In the genomic region with DNA sequence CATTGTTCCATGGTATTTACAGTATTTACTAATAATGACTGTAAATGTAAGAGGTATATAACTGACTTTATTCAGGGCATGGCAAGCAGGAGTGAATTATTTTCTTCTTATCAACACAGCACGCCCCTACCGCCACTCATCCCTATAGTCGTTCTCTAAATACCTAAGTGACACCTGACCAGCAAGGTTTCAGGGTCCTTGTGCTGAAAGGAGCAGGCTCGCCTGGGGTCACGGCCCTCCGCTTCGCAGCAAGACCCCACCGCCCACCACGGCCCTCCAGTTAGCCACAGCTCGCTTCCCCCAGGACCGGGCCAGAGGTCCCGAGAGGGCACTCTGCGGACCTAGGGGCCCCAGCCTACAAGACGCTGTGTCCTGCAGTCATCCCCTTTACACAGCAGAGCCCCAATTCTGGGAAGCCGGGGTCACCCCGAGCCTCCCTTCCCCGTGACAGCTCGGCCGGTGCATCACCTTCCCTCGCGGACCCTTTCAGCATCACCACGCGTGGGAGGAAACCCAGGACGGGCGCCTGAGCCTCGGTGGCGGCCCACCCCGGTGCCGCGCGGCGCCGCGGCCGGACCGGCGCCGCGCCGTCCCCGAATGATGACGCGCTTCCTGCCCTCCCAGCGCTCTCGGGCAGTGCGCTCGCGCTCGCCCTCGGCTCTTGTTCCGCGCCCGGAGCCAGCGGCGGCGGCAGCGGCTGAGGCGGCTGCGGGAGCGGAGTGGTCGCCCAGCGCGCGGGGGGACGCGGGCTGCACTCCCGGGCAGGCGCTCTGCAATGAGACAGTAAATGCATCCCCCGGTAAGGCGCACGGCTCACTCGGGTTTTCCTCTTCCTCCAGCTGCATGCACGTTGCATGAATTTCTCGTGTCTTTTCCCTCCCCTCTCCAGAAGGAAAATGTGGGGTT, we compare ENCODE assay signal across 8 cellular contexts. TPM values are rescaled to one million over a fixed set of nuclear protein-coding genes. Genes with fewer than 3 reads are reported as not detected.
DNase-seq lines count a peak whose midpoint lies in the region; ATAC-seq and TF ChIP-seq lines count a peak whose summit lies in the region.

TLN2 (plus strand) TSS at position 664 of the 906 bp plus-strand sequence.

- CTCF ChIA-PET in SK-N-SH (lab: Yijun Ruan, JAX): interaction anchor here (1.0 to 3.7 kb wide), 12 partner anchors 15 to 352 kb away, joined by 3 to 33 read pairs (median 4); no protein-coding TSS in a partner anchor

- H3K9me2 ChIP-seq in SK-N-SH: no peaks in the 10 kb centered on the region

- peak; percentile 1; the same call in 1 of the 2 replicates for TF ChIP-seq RAD21 in SK-N-SH (IDR thresholded peaks at IDR 0.05; ENCODE audit: low read length)

- H3K27me3 ChIP-seq in SK-N-SH (ENCODE audit: insufficient read depth) (no peaks in the 10 kb centered on the region), upper lobe of right lung (no peaks in the 10 kb centered on the region)

- no peaks in the 10 kb centered on the region for H3K36me3 ChIP-seq in SK-N-SH (replicated peaks in 1 of 2; ENCODE audit: control insufficient read depth in 1 of 2, insufficient read depth in 2 of 2, low read length in 1 of 2)
- no peaks in the 10 kb centered on the region for H3K36me3 ChIP-seq in upper lobe of right lung

- H3K4me1 Mint-ChIP-seq in activated naive CD8-positive, alpha-beta T cell treated with anti-CD3 and anti-CD28 coated beads for 36 hours: peaks cover 18% of the 10 kb centered on the region
- peaks cover 18% of the 10 kb centered on the region for H3K4me1 Mint-ChIP-seq in osteocyte (ENCODE audit: unreplicated experiment)

- no peak for TF ChIP-seq CTCF in SK-N-SH (IDR thresholded peaks at IDR 0.05)
- no peak for TF ChIP-seq CTCF in osteocyte (IDR thresholded peaks at IDR 0.05)
- TF ChIP-seq CTCF in upper lobe of right lung (IDR thresholded peaks at IDR 0.05): no peak

- peaks cover 55% of the 10 kb centered on the region for H3K79me2 ChIP-seq in SK-N-SH (ENCODE audit: insufficient read depth)

- TF ChIP-seq EP300 in SK-N-SH (IDR thresholded peaks at IDR 0.05; ENCODE audit: borderline replicate concordance in 1 of 2, low read depth in 1 of 2, low read length in 1 of 2): 0 out of 4 replicates have a peak, but pooled peaks of 1 of the 2 experiments have one; percentile 29

- peak within 1 kb of the TSS; percentile 76 for H3K27ac Mint-ChIP-seq in activated naive CD8-positive, alpha-beta T cell treated with anti-CD3 and anti-CD28 coated beads for 36 hours
- H3K27ac Mint-ChIP-seq in osteocyte (ENCODE audit: unreplicated experiment): peak within 1 kb of the TSS; percentile 79

- peak within 1 kb of the TSS; percentile 92 for H3K4me2 ChIP-seq in SK-N-SH

- intact Hi-C loops in Right ventricle myocardium inferior (cut with DNase I): loop anchor here (2.0 to 10.0 kb wide), 5 partner anchors 65 to 355 kb away; no protein-coding TSS in a partner anchor
- intact Hi-C loops in upper lobe of right lung (cut with DNase I): no loop called here

- H3K9me3 ChIP-seq in SK-N-SH (no peaks in the 10 kb centered on the region), upper lobe of right lung (no peaks in the 10 kb centered on the region)

- H3K27ac ChIP-seq in SK-N-SH (ENCODE audit: low read depth in 2 of 2, low read length in 1 of 2) (peak within 1 kb of the TSS; percentile 65 to 84), upper lobe of right lung (peak within 1 kb of the TSS; percentile 80)

- H3K4me3 ChIP-seq in SK-N-SH (ENCODE audit: low read depth in 2 of 2, low read length in 1 of 2) (peak within 1 kb of the TSS; percentile 98 to 99), upper lobe of right lung (peak within 1 kb of the TSS; percentile 98)

- 2% methylated on average over 24 of the region's 74 CpGs for WGBS in SK-N-SH (ENCODE audit: low lambda C conversion rate)

- no peaks in the 10 kb centered on the region for H4K20me1 ChIP-seq in SK-N-SH (ENCODE audit: insufficient read depth)

- peaks cover 38% of the 10 kb centered on the region for H3K27me3 Mint-ChIP-seq in activated naive CD8-positive, alpha-beta T cell treated with anti-CD3 and anti-CD28 coated beads for 36 hours
- peaks cover 8% of the 10 kb centered on the region for H3K27me3 Mint-ChIP-seq in osteocyte (ENCODE audit: unreplicated experiment)

- POLR2A ChIA-PET in SK-N-SH (lab: Yijun Ruan, JAX): interaction anchor here (1.9 kb wide), 1 partner anchor 247 kb away, joined by 8 read pairs; no protein-coding TSS in a partner anchor

- peaks cover 26% of the 10 kb centered on the region for H3F3A ChIP-seq in SK-N-SH (replicated peaks; ENCODE audit: insufficient read depth)

- peak; percentile 79 for DNase-seq in ELF-1 (ENCODE audit: low read depth, low spot score)
- DNase-seq in HuH-7.5 (ENCODE audit: low spot score): peak; percentile 65
- DNase-seq in SK-N-SH: peak; percentile 94
- peak; percentile 78 for DNase-seq in activated naive CD8-positive, alpha-beta T cell treated with anti-CD3 and anti-CD28 coated beads for 36 hours
- DNase-seq in Right ventricle myocardium inferior (ENCODE audit: missing footprints): peak; percentile 84
- peak; percentile 87 for DNase-seq in osteocyte (ENCODE audit: extremely low spot score, unreplicated experiment)
- DNase-seq in upper lobe of right lung: peak; percentile 88

- H3K36me3 Mint-ChIP-seq in activated naive CD8-positive, alpha-beta T cell treated with anti-CD3 and anti-CD28 coated beads for 36 hours: no peaks in the 10 kb centered on the region
- H3K36me3 Mint-ChIP-seq in osteocyte (ENCODE audit: unreplicated experiment): no peaks in the 10 kb centered on the region

- H3K4me3 Mint-ChIP-seq in activated naive CD8-positive, alpha-beta T cell treated with anti-CD3 and anti-CD28 coated beads for 36 hours: peak within 1 kb of the TSS; percentile 94
- peak within 1 kb of the TSS; percentile 90 for H3K4me3 Mint-ChIP-seq in osteocyte (ENCODE audit: unreplicated experiment)

- H3K4me1 ChIP-seq in SK-N-SH (ENCODE audit: control insufficient read depth in 1 of 2, insufficient read depth in 2 of 2, low read depth in 1 of 2, low read length in 1 of 2): peaks cover 0 to 12% of the 10 kb centered on the region in 2 experiments; a peak in 3 of 4 replicates
- peaks cover 17% of the 10 kb centered on the region for H3K4me1 ChIP-seq in upper lobe of right lung

- H3K9me3 Mint-ChIP-seq in activated naive CD8-positive, alpha-beta T cell treated with anti-CD3 and anti-CD28 coated beads for 36 hours: no peaks in the 10 kb centered on the region
- H3K9me3 Mint-ChIP-seq in osteocyte (ENCODE audit: unreplicated experiment): no peaks in the 10 kb centered on the region

- ATAC-seq in GM21529 (IDR thresholded peaks at IDR 0.05; ENCODE audit: unreplicated experiment) (peak; percentile 85), Right ventricle myocardium inferior (peak; percentile 90), upper lobe of right lung (peak; percentile 94)

- peak within 1 kb of the TSS; percentile 95 for H2AFZ ChIP-seq in SK-N-SH (ENCODE audit: low read depth)

- H3K9ac ChIP-seq in SK-N-SH: peak within 1 kb of the TSS; percentile 98

TF ChIP-seq in SK-N-SH, 30 proteins besides CTCF, POLR2A, EP300 and RAD21:
- TF ChIP-seq MXI1 (IDR thresholded peaks at IDR 0.05; ENCODE audit: low read depth, low read length): peak; percentile 66
- no peak for TF ChIP-seq USF2 (IDR thresholded peaks at IDR 0.05; ENCODE audit: borderline replicate concordance, low read depth, low read length)
- peak; percentile 87 for TF ChIP-seq TAF1 (IDR thresholded peaks at IDR 0.05; ENCODE audit: borderline replicate concordance, low read depth, low read length)
- TF ChIP-seq GABPA (IDR thresholded peaks at IDR 0.05; ENCODE audit: low read depth): peak; percentile 73
- peak; percentile 93 for TF ChIP-seq POLR2AphosphoS5 (IDR thresholded peaks at IDR 0.05; ENCODE audit: low read depth, low read length)
- TF ChIP-seq, protein P1, sequence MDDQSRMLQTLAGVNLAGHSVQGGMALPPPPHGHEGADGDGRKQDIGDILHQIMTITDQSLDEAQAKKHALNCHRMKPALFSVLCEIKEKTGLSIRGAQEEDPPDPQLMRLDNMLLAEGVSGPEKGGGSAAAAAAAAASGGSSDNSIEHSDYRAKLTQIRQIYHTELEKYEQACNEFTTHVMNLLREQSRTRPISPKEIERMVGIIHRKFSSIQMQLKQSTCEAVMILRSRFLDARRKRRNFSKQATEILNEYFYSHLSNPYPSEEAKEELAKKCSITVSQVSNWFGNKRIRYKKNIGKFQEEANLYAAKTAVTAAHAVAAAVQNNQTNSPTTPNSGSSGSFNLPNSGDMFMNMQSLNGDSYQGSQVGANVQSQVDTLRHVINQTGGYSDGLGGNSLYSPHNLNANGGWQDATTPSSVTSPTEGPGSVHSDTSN (IDR thresholded peaks at IDR 0.05): no peak

RNA-seq across cellular contexts. Expression of gene TLN2, which starts in this region (rescaled TPM):
- polyA plus RNA-seq in SK-N-SH (2012; rRNA removed): 25.1 and 27.2 TPM in 2 replicates
- 15.8 and 19.4 TPM in 2 replicates for polyA plus RNA-seq in SK-N-SH (2012; cell fraction: cytosol; rRNA removed)
- 38.0 and 41.9 TPM in 2 replicates for polyA plus RNA-seq in SK-N-SH (2012; cell fraction: nucleus; rRNA removed)
- total RNA-seq in activated naive CD8-positive, alpha-beta T cell treated with anti-CD3 and anti-CD28 coated beads for 36 hours: 1 to 10 TPM; 2.7 to 3.8 TPM
- 51.6 TPM for total RNA-seq in Right ventricle myocardium inferior
- 9.9 and 10.4 TPM in 2 replicates for total RNA-seq in osteocyte
- total RNA-seq in upper lobe of right lung: 9.3 TPM

Comparison
In these comparisons a context has a peak if more than half of its experiments do, and no peak if none do; other contexts are left out.
1. Peak in every context shown above with its lines: DNase-seq, ATAC-seq, H3K4me3 ChIP-seq and H3K27ac ChIP-seq.